11 cellular contexts compared by ENCODE assay signal in genomic region chr13:113835461-113836274, GRCh38. TPM values are rescaled to one million over a fixed set of nuclear protein-coding genes. Genes with fewer than 3 reads are reported as not detected.
DNase-seq lines count a peak whose midpoint lies in the region; ATAC-seq, FAIRE-seq and TF ChIP-seq lines count a peak whose summit lies in the region.
"Had no signal": no experiment of that assay in that cellular context is flagged by ENCODE, and none has a peak within 500 bp of the region (broad histone marks: within the 10 kb centered on the region; RNA-seq: fewer than 3 reads in every experiment).

No MANE protein-coding gene starts in this region.

- DNase-seq in NCI-H1092 treated with DMSO at 0.1 percent for 48 hours (lab: John Stamatoyannopoulos, UW) (peak; percentile 10), NCI-H1092 (lab: John Stamatoyannopoulos, UW) (no peak), NCI-H2107 treated with DMSO at 0.1 percent for 48 hours (lab: John Stamatoyannopoulos, UW; ENCODE audit: unreplicated experiment) (peak; percentile 61), K562 (ENCODE audit: extremely low read depth in 1 of 4, low spot score in 3 of 4) (no peak), psoas muscle (peak; percentile 15 to 51), NCI-H2029 treated with DMSO at 0.1 percent for 48 hours (lab: John Stamatoyannopoulos, UW) (no peak)
- DNase-seq: activated CD4-positive, alpha-beta T cell treated with anti-CD3 and anti-CD28 coated beads, Interleukin-2, amount 50 U/mL, for 48 hours; NCI-H446 treated with DMSO at 0.1 percent for 48 hours had no signal

- H3K4me1 ChIP-seq in K562 (replicated peaks in 1 of 2; ENCODE audit: control insufficient read depth in 2 of 2, insufficient read depth in 2 of 2, low read length in 2 of 2) (peaks cover 0 to 22% of the 10 kb centered on the region in 2 experiments; a peak in 2 of 5 replicates), psoas muscle (peaks cover 34% of the 10 kb centered on the region)

- H3K9me3 ChIP-seq in K562 (replicated peaks; ENCODE audit: control insufficient read depth, insufficient read depth, low read depth, low read length) (no peaks in the 10 kb centered on the region), psoas muscle (no peaks in the 10 kb centered on the region)

- TF ChIP-seq POLR2A in K562 (conservative IDR thresholded peaks at IDR 0.05), result no peak

- H4K20me1 ChIP-seq in K562 (replicated peaks; ENCODE audit: control insufficient read depth, insufficient read depth, low read length), result no peaks in the 10 kb centered on the region

- H3K27ac ChIP-seq in K562 (ENCODE audit: extremely low read depth, low read depth, low read length) (no peak overlapping the region), psoas muscle (peak overlapping the region; percentile 4)

- intact Hi-C loops in K562 (cut with micrococcal nuclease), result no loop called here
- intact Hi-C loops in psoas muscle (cut with DNase I), result loop anchor here in 1 of 2 donors (2.0 kb wide), 1 partner anchor 27 kb away; no protein-coding TSS in a partner anchor

- no peak for TF ChIP-seq EP300 in K562 (IDR thresholded peaks at IDR 0.05; ENCODE audit: low read length)

- no peaks in the 10 kb centered on the region for H3K9me1 ChIP-seq in K562 (ENCODE audit: control insufficient read depth, insufficient read depth, low read length)

- H3K4me2 ChIP-seq in K562 (ENCODE audit: insufficient read depth, low read length), result no peak overlapping the region

- TF ChIP-seq RAD21 in K562 (CRISPR knock-in tag; conservative IDR thresholded peaks at IDR 0.05 in 1 of 2, IDR thresholded peaks at IDR 0.05 in 1 of 2), result no peak

- H3K36me3 ChIP-seq in K562 (ENCODE audit: control insufficient read depth, insufficient read depth, low read length) (no peaks in the 10 kb centered on the region), psoas muscle (ENCODE audit: insufficient read depth in 1 of 2, low read depth in 1 of 2) (peaks cover 2 to 45% of the 10 kb centered on the region in 2 donors)

- H3K79me2 ChIP-seq in K562 (ENCODE audit: control insufficient read depth, insufficient read depth, low read length), result no peaks in the 10 kb centered on the region

- in situ Hi-C loops in K562 (cut with MboI), result no loop called here

- H3K4me3 ChIP-seq in K562 (no peak overlapping the region), psoas muscle (no peak overlapping the region)

- H2AFZ ChIP-seq in K562 (ENCODE audit: low read depth, low read length), result no peak overlapping the region

- H3K9ac ChIP-seq in K562 (ENCODE audit: insufficient read depth in 1 of 2, low read depth in 2 of 2, low read length in 2 of 2), result no peak overlapping the region

- TF ChIP-seq CTCF in K562 (IDR thresholded peaks at IDR 0.05 in 2 of 3, conservative IDR thresholded peaks at IDR 0.05 in 1 of 3; ENCODE audit: insufficient read depth in 2 of 3, low read depth in 1 of 3, low read length in 3 of 3) (no peak), psoas muscle (IDR thresholded peaks at IDR 0.05) (no peak)

- 91% methylated on average over 11 of the region's 37 CpGs for WGBS in K562 (ENCODE audit: insufficient coverage, low coverage, missing lambda C conversion rate)
- WGBS in psoas muscle, 3 donors, result 86 to 89% (median 88%) methylated on average over 35 to 37 of the region's 37 CpGs

- POLR2A ChIA-PET in K562 (lab: Yijun Ruan, JAX), result no interaction called here

- FAIRE-seq in K562 (lab: Jason Lieb, UNC), result no peak
- FAIRE-seq: A204.1 had no signal

- BruUV-seq in K562 (replicated peaks; lab: Mats Ljungman, UMichigan), result no TSS peak

- no peaks in the 10 kb centered on the region for H3K27me3 ChIP-seq in K562 (ENCODE audit: control insufficient read depth in 2 of 2, insufficient read depth in 2 of 2, low read length in 2 of 2)
- H3K27me3 ChIP-seq in psoas muscle (ENCODE audit: insufficient read depth in 3 of 3, low read length in 2 of 3), result no peaks in the 10 kb centered on the region

- ATAC-seq in K562, result no peak
- no peak for ATAC-seq in psoas muscle
- ATAC-seq in GM21367 (IDR thresholded peaks at IDR 0.05; ENCODE audit: unreplicated experiment), result no peak
- no peak for ATAC-seq in GM19351 (IDR thresholded peaks at IDR 0.05; ENCODE audit: unreplicated experiment)

- CTCF ChIA-PET in K562 (lab: Yijun Ruan, JAX; ENCODE audit: low intra/inter-chr PET ratio), result no interaction called here

TF ChIP-seq in K562, 482 proteins besides CTCF, POLR2A, EP300 and RAD21:
- TF ChIP-seq POLR2G (IDR thresholded peaks at IDR 0.05; ENCODE audit: low read depth, low read length) (0 out of 2 replicates have a peak, but pooled peaks have one; percentile 18), KLF16 (IDR thresholded peaks at IDR 0.05) (no peak)
TF ChIP-seq in K562: peak in this region for 1.

RNA-seq across cellular contexts. Expression of gene GAS6, which starts 28.2 kb away (rescaled TPM):
- total RNA-seq in K562 (2011; cell fraction: chromatin; rRNA removed; ENCODE audit: low replicate concordance), result 18.0 and 37.2 TPM in 2 replicates
- total RNA-seq in K562 (2011; cell fraction: nucleolus; rRNA removed), result 25.2 and 27.5 TPM in 2 replicates
- 19.7 and 20.2 TPM in 2 replicates for total RNA-seq in K562 (2011; cell fraction: nucleoplasm; rRNA removed)
- total RNA-seq in K562 (2014; rRNA removed) (8.4 and 8.8 TPM in 2 replicates), K562 (2014; rRNA removed; fragmentation: Illumina TruSeq; extraction: Trizol) (0.99 and 1.7 TPM in 2 replicates), K562 (2015; rRNA removed; fragmentation: Illumina TruSeq; extraction: Trizol) (4.2 and 4.6 TPM in 2 replicates), K562 (2021) (9.6 and 9.7 TPM in 2 replicates), psoas muscle (100 to 1,000 TPM in 1 of 4 donors, 10 to 100 TPM in 3; 65.5 to 103 (median 75.9) TPM)
- polyA plus RNA-seq in K562 (2011; rRNA removed) (4.9 and 8.8 TPM in 2 replicates), K562 (2014; fragmentation: Illumina TruSeq; extraction: Trizol) (4.4 and 6.1 TPM in 2 replicates), K562 (2014; fragmentation: Nextera tagmentation; extraction: Ambion mirVana) (under 1 TPM in 1 of 2 experiments, not detected in 1; 0.14 TPM), K562 (2014; rRNA removed) (9.7 and 10.9 TPM in 2 replicates), psoas muscle (10 to 100 TPM; 51.6 to 90.9 (median 52.1) TPM)
- polyA plus RNA-seq in K562 (2011; cell fraction: cytosol; rRNA removed), result 9.4 and 10.6 TPM in 2 replicates
- polyA plus RNA-seq in K562 (2011; cell fraction: nucleus; rRNA removed), result 24.5 and 26.4 TPM in 2 replicates
- 10.4 and 26.9 TPM in 2 replicates for polyA plus RNA-seq in K562 (2012)
- polyA minus RNA-seq in K562 (2011; rRNA and poly(A)+ RNA removed), result 2.0 and 2.2 TPM in 2 replicates
- 2.3 and 4.6 TPM in 2 replicates for polyA minus RNA-seq in K562 (2011; cell fraction: cytosol; rRNA and poly(A)+ RNA removed)
- 2.8 and 4.3 TPM in 2 replicates for polyA minus RNA-seq in K562 (2011; cell fraction: nucleus; rRNA and poly(A)+ RNA removed)

Comparison
In these comparisons a context has a peak if more than half of its experiments do, and no peak if none do; other contexts are left out.
1. DNase-seq: peak in NCI-H1092 treated with DMSO at 0.1 percent for 48 hours (single experiment), NCI-H2107 treated with DMSO at 0.1 percent for 48 hours (single experiment) and psoas muscle (2 of 2); none in NCI-H1092 (single experiment), K562 (0 of 4) and NCI-H2029 treated with DMSO at 0.1 percent for 48 hours (single experiment).